Comparison of ENCODE assay signal across 1 cellular context in the genomic region with DNA sequence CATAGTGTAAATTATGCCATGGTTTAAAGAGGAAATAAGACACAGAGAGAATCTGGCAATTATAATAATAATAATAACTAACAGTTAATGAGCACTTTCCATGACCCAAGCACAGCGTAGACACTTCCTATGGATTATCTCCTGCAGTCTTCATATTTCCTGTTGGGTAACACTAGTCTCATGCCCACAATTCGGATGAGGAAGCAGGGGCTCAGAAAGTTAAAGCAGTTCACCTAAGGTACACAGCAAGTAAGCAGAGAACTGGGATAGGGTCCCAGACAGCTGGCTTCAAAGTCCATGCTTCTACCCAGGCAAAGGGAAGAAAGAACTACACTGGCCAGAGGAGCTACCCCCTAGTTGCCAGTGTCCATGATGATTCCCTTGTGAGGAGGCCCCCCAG.
TF ChIP-seq lines count a peak whose summit lies in the region.

No MANE protein-coding gene starts in this region.

TF ChIP-seq in SK-N-SH, 30 proteins besides CTCF, POLR2A, EP300 and RAD21 (continued from another document):
- TF ChIP-seq, protein P1, sequence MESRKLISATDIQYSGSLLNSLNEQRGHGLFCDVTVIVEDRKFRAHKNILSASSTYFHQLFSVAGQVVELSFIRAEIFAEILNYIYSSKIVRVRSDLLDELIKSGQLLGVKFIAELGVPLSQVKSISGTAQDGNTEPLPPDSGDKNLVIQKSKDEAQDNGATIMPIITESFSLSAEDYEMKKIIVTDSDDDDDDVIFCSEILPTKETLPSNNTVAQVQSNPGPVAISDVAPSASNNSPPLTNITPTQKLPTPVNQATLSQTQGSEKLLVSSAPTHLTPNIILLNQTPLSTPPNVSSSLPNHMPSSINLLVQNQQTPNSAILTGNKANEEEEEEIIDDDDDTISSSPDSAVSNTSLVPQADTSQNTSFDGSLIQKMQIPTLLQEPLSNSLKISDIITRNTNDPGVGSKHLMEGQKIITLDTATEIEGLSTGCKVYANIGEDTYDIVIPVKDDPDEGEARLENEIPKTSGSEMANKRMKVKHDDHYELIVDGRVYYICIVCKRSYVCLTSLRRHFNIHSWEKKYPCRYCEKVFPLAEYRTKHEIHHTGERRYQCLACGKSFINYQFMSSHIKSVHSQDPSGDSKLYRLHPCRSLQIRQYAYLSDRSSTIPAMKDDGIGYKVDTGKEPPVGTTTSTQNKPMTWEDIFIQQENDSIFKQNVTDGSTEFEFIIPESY (IDR thresholded peaks at IDR 0.05; ENCODE audit: borderline replicate concordance, low read depth) = no peak
- TF ChIP-seq, protein P2, sequence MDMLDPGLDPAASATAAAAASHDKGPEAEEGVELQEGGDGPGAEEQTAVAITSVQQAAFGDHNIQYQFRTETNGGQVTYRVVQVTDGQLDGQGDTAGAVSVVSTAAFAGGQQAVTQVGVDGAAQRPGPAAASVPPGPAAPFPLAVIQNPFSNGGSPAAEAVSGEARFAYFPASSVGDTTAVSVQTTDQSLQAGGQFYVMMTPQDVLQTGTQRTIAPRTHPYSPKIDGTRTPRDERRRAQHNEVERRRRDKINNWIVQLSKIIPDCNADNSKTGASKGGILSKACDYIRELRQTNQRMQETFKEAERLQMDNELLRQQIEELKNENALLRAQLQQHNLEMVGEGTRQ (IDR thresholded peaks at IDR 0.05; ENCODE audit: borderline replicate concordance, low read depth, low read length) = no peak
- TF ChIP-seq CHD2 (IDR thresholded peaks at IDR 0.05; ENCODE audit: low read length, partially characterized antibody) = no peak
